In the genomic region with DNA sequence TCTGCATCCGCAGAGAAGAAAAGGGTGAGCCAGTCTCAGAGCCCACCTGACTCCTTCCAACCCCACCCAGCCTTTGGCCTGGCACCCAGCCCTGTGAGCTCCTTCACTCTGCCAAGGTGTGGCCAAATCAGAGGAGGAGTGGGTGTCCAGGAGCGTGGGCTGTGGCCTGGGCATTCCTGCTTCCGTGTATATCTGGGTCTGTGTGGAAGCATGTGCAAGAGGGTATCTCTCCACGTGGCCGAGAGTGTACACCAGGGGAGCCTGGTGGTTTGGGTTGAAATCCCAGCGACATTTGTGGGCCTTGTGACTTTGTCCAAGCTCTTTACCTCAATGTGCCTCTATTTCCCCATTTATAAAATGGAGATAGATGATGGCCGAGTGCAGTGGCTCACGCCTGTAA, we compare ENCODE assay signal across 1 cellular context.
TF ChIP-seq lines count a peak whose summit lies in the region.

No MANE protein-coding gene starts in this region.

TF ChIP-seq in IMR-90, 13 proteins besides CTCF, POLR2A, EP300 and RAD21:
- TF ChIP-seq, protein P1, sequence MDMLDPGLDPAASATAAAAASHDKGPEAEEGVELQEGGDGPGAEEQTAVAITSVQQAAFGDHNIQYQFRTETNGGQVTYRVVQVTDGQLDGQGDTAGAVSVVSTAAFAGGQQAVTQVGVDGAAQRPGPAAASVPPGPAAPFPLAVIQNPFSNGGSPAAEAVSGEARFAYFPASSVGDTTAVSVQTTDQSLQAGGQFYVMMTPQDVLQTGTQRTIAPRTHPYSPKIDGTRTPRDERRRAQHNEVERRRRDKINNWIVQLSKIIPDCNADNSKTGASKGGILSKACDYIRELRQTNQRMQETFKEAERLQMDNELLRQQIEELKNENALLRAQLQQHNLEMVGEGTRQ (IDR thresholded peaks at IDR 0.05; ENCODE audit: low read depth, low read length), result no peak
- TF ChIP-seq FOS (IDR thresholded peaks at IDR 0.05; ENCODE audit: low read depth, low read length) (no peak), SMC3 (IDR thresholded peaks at IDR 0.05; ENCODE audit: low read depth, low read length) (no peak), RCOR1 (IDR thresholded peaks at IDR 0.05; ENCODE audit: insufficient replicate concordance, low read length) (no peak), MAFK (IDR thresholded peaks at IDR 0.05; ENCODE audit: low read depth, low read length) (no peak), CEBPB (IDR thresholded peaks at IDR 0.05; ENCODE audit: low read depth, low read length) (no peak), MXI1 (IDR thresholded peaks at IDR 0.05; ENCODE audit: borderline replicate concordance, low read depth, low read length) (no peak), MAZ (IDR thresholded peaks at IDR 0.05; ENCODE audit: borderline replicate concordance, low read depth, low read length) (no peak)
